ENCODE assay signal across 1 cellular context in genomic region chr10:104139221-104139620, GRCh38.
TF ChIP-seq lines count a peak whose summit lies in the region.

No MANE protein-coding gene starts in this region.

TF ChIP-seq in GM23338, 12 proteins besides CTCF, POLR2A, EP300 and RAD21 (continued from another document):
- TF ChIP-seq REST (IDR thresholded peaks at IDR 0.05; ENCODE audit: unreplicated experiment) (no peak), JUNB (IDR thresholded peaks at IDR 0.05; ENCODE audit: unreplicated experiment) (no peak), EZH2phosphoT487 (IDR thresholded peaks at IDR 0.05; ENCODE audit: unreplicated experiment) (no peak), ZNF462 (CRISPR knock-in tag; IDR thresholded peaks at IDR 0.05) (no peak), STAT1 (IDR thresholded peaks at IDR 0.05; ENCODE audit: unreplicated experiment) (no peak), POLR2AphosphoS5 (IDR thresholded peaks at IDR 0.05; ENCODE audit: low read depth) (no peak), EZH2 (IDR thresholded peaks at IDR 0.05; ENCODE audit: low read depth, unreplicated experiment) (no peak), CREB1 (CRISPR knock-in tag; IDR thresholded peaks at IDR 0.05; ENCODE audit: low read depth) (no peak), NANOG (IDR thresholded peaks at IDR 0.05; ENCODE audit: borderline replicate concordance) (no peak)
TF ChIP-seq in GM23338: peak in this region for 0.
